ENCODE assay signal across 15 cellular contexts in genomic region chr1:18999287-18999852, GRCh38. TPM values are rescaled to one million over a fixed set of nuclear protein-coding genes. Genes with fewer than 3 reads are reported as not detected.
DNase-seq lines count a peak whose midpoint lies in the region; ATAC-seq, FAIRE-seq and TF ChIP-seq lines count a peak whose summit lies in the region.
"Had no signal": no experiment of that assay in that cellular context is flagged by ENCODE, and none has a peak within 500 bp of the region (broad histone marks: within the 10 kb centered on the region; RNA-seq: fewer than 3 reads in every experiment).

No MANE protein-coding gene starts in this region.

- no peaks in the 10 kb centered on the region for H3K27me3 ChIP-seq in right lobe of liver
- H3K27me3 ChIP-seq in HepG2 (ENCODE audit: control insufficient read depth in 1 of 2, insufficient read depth in 2 of 2, low read length in 2 of 2): no peaks in the 10 kb centered on the region
- H3K27me3 ChIP-seq in osteoblast (ENCODE audit: insufficient read depth, low read length): no peaks in the 10 kb centered on the region
- H3K27me3 ChIP-seq: adrenal gland had no signal

- DNase-seq in right lobe of liver (no peak), HepG2 (ENCODE audit: low spot score) (no peak), epidermal melanocyte (ENCODE audit: insufficient read length, low spot score) (peak; percentile 32), osteoblast (ENCODE audit: insufficient read length, low spot score, missing footprints) (peak; percentile 78), mesothelial cell of epicardium (ENCODE audit: low spot score in 2 of 2, unreplicated experiment in 2 of 2) (no peak), NCI-H1436 (lab: John Stamatoyannopoulos, UW) (no peak), DMS153 treated with DMSO at 0.1 percent for 48 hours (lab: John Stamatoyannopoulos, UW; ENCODE audit: unreplicated experiment) (no peak)
- DNase-seq: GF-D8; NCI-H1105; NCI-H446; OCI-M1; stimulated activated CD4-positive, alpha-beta T cell treated with anti-CD3 and anti-CD28 coated beads, Interleukin-4, amount 100 ng/mL, for 1 hour; T-cell had no signal

- H4K20me1 ChIP-seq in HepG2 (ENCODE audit: insufficient read depth, low read length) (no peaks in the 10 kb centered on the region), osteoblast (ENCODE audit: insufficient read depth, low read length) (no peaks in the 10 kb centered on the region)

- no peak overlapping the region for H3K4me3 Mint-ChIP-seq in activated T-helper 17 cell treated with anti-CD3 and anti-CD28 coated beads, Interleukin-2, amount 50 U/mL, for 72 hours
- no peak overlapping the region for H3K4me3 Mint-ChIP-seq in mesothelial cell of epicardium
- H3K4me3 Mint-ChIP-seq: T-cell had no signal

- H3K27ac ChIP-seq in right lobe of liver (no peak overlapping the region), HepG2 (ENCODE audit: extremely low read length, insufficient read depth, low read length) (no peak overlapping the region), osteoblast (ENCODE audit: low read depth, low read length) (no peak overlapping the region)
- H3K27ac ChIP-seq: adrenal gland had no signal

- no peak for TF ChIP-seq RAD21 in HepG2 (CRISPR knock-in tag; IDR thresholded peaks at IDR 0.05)

- H3K4me1 ChIP-seq in right lobe of liver: no peaks in the 10 kb centered on the region
- peaks cover 14% of the 10 kb centered on the region for H3K4me1 ChIP-seq in HepG2 (ENCODE audit: insufficient read depth, low read length)
- peaks cover 5% of the 10 kb centered on the region for H3K4me1 ChIP-seq in osteoblast (ENCODE audit: insufficient read depth, low read length)
- H3K4me1 ChIP-seq: adrenal gland had no signal

- no peak overlapping the region for H2AFZ ChIP-seq in HepG2 (ENCODE audit: low read length)
- H2AFZ ChIP-seq in osteoblast (ENCODE audit: low read length): no peak overlapping the region

- WGBS in right lobe of liver (ENCODE audit: insufficient coverage, low coverage, low lambda C conversion rate, missing lambda C conversion rate): 25% methylated on average over 2 of the region's 2 CpGs
- WGBS in HepG2 (ENCODE audit: low lambda C conversion rate): 60% methylated on average over 2 of the region's 2 CpGs

- intact Hi-C loops in right lobe of liver (cut with DNase I) (no loop called here), HepG2 (cut with micrococcal nuclease; ENCODE audit: unreplicated experiment) (no loop called here)

- CTCF ChIA-PET in HepG2 (lab: Yijun Ruan, JAX; ENCODE audit: low intra/inter-chr PET ratio, low total read pairs): no interaction called here

- TF ChIP-seq CTCF in right lobe of liver (IDR thresholded peaks at IDR 0.05) (no peak), HepG2 (CRISPR knock-in tag; IDR thresholded peaks at IDR 0.05) (no peak), osteoblast (IDR thresholded peaks at IDR 0.05; ENCODE audit: extremely low read depth, low read depth, low read length) (no peak), mesothelial cell of epicardium (IDR thresholded peaks at IDR 0.05; ENCODE audit: unreplicated experiment) (no peak)

- H3K36me3 ChIP-seq in right lobe of liver (no peaks in the 10 kb centered on the region), HepG2 (replicated peaks in 1 of 2; ENCODE audit: control insufficient read depth in 1 of 2, insufficient read depth in 2 of 2, low read length in 2 of 2) (no peaks in the 10 kb centered on the region), osteoblast (ENCODE audit: insufficient read depth, low read length) (no peaks in the 10 kb centered on the region)
- H3K36me3 ChIP-seq: adrenal gland had no signal

- in situ Hi-C loops in HepG2 (cut with HindIII; ENCODE audit: extremely low pct_ligation_motif_present, low pct_unique_long_range_greater_than_20kb): no loop called here

- H3K4me3 ChIP-seq in right lobe of liver (no peak overlapping the region), HepG2 (replicated peaks in 1 of 3; ENCODE audit: insufficient read depth in 1 of 3, low read depth in 2 of 3, low read length in 3 of 3) (no peak overlapping the region), osteoblast (ENCODE audit: insufficient read depth, low read length) (no peak overlapping the region)
- H3K4me3 ChIP-seq: adrenal gland had no signal

- no peak overlapping the region for H3K27ac Mint-ChIP-seq in activated T-helper 17 cell treated with anti-CD3 and anti-CD28 coated beads, Interleukin-2, amount 50 U/mL, for 72 hours
- H3K27ac Mint-ChIP-seq in mesothelial cell of epicardium: no peak overlapping the region
- H3K27ac Mint-ChIP-seq: T-cell had no signal

- TF ChIP-seq POLR2A in right lobe of liver (IDR thresholded peaks at IDR 0.05): no peak
- TF ChIP-seq POLR2A in HepG2 (IDR thresholded peaks at IDR 0.05; ENCODE audit: insufficient read depth in 1 of 2, low read depth in 2 of 2, low read length in 2 of 2): no peak

- BruUV-seq in HepG2 (replicated peaks; lab: Mats Ljungman, UMichigan): no TSS peak

- no peaks in the 10 kb centered on the region for H3K36me3 Mint-ChIP-seq in activated T-helper 17 cell treated with anti-CD3 and anti-CD28 coated beads, Interleukin-2, amount 50 U/mL, for 72 hours (ENCODE audit: low read depth)
- peaks cover 2% of the 10 kb centered on the region for H3K36me3 Mint-ChIP-seq in mesothelial cell of epicardium
- H3K36me3 Mint-ChIP-seq: T-cell had no signal

- H3K9ac ChIP-seq in HepG2 (ENCODE audit: insufficient read depth, low read depth, low read length): no peak overlapping the region

- TF ChIP-seq EP300 in HepG2 (IDR thresholded peaks at IDR 0.05; ENCODE audit: low read depth in 2 of 2, low read length in 2 of 2): no peak
- TF ChIP-seq EP300 in HepG2 (CRISPR knock-in tag; IDR thresholded peaks at IDR 0.05; ENCODE audit: borderline replicate concordance): no peak

- FAIRE-seq in HepG2 (lab: Jason Lieb, UNC): no peak

- H3K27me3 Mint-ChIP-seq in activated T-helper 17 cell treated with anti-CD3 and anti-CD28 coated beads, Interleukin-2, amount 50 U/mL, for 72 hours: no peaks in the 10 kb centered on the region
- H3K27me3 Mint-ChIP-seq in mesothelial cell of epicardium (ENCODE audit: low read depth): no peaks in the 10 kb centered on the region

- H3K79me2 ChIP-seq in HepG2 (ENCODE audit: insufficient read depth, low read length): no peaks in the 10 kb centered on the region
- H3K79me2 ChIP-seq in osteoblast (ENCODE audit: insufficient read depth, low read length): no peaks in the 10 kb centered on the region

- H3K9me3 ChIP-seq in right lobe of liver: no peaks in the 10 kb centered on the region
- H3K9me3 ChIP-seq in HepG2 (ENCODE audit: low read length): peaks cover 17% of the 10 kb centered on the region
- H3K9me3 ChIP-seq in osteoblast (ENCODE audit: low read depth, low read length): no peaks in the 10 kb centered on the region
- H3K9me3 ChIP-seq: adrenal gland had no signal

- peaks cover 11% of the 10 kb centered on the region for H3K9me3 Mint-ChIP-seq in activated T-helper 17 cell treated with anti-CD3 and anti-CD28 coated beads, Interleukin-2, amount 50 U/mL, for 72 hours
- peaks cover 39% of the 10 kb centered on the region for H3K9me3 Mint-ChIP-seq in mesothelial cell of epicardium

- H3K4me2 ChIP-seq in HepG2 (ENCODE audit: low read depth, low read length): no peak overlapping the region
- H3K4me2 ChIP-seq in osteoblast (ENCODE audit: insufficient read depth, low read length): no peak overlapping the region

- POLR2A ChIA-PET in HepG2 (lab: Yijun Ruan, JAX): interaction anchor here (1.0 to 1.5 kb wide), 2 partner anchors 10 to 50 kb away, joined by 3 to 5 read pairs; no protein-coding TSS in a partner anchor

- H3K4me1 Mint-ChIP-seq in activated T-helper 17 cell treated with anti-CD3 and anti-CD28 coated beads, Interleukin-2, amount 50 U/mL, for 72 hours: peaks cover 12% of the 10 kb centered on the region
- H3K4me1 Mint-ChIP-seq in mesothelial cell of epicardium: no peaks in the 10 kb centered on the region

- ATAC-seq in right lobe of liver (peak; percentile 18 to 61 (median 24)), HepG2 (no peak)
- ATAC-seq in activated T-helper 17 cell treated with anti-CD3 and anti-CD28 coated beads, Interleukin-2, amount 50 U/mL, for 72 hours (replicated peaks): no peak
- ATAC-seq: T-cell had no signal

TF ChIP-seq in HepG2, 621 proteins besides CTCF, POLR2A, EP300 and RAD21 (continues in another document):
- TF ChIP-seq FOXM1 (CRISPR knock-in tag; IDR thresholded peaks at IDR 0.05) (no peak), THAP7 (CRISPR knock-in tag; IDR thresholded peaks at IDR 0.05) (no peak)

RNA-seq across cellular contexts. Expression of gene IFFO2, which starts 42.9 kb away (rescaled TPM):
- total RNA-seq in right lobe of liver: 10 to 100 TPM in 2 of 6 experiments, 1 to 10 TPM in 4; 2.9 to 12.7 (median 7.2) TPM
- 16.3 and 16.7 TPM in 2 replicates for total RNA-seq in HepG2 (2016; rRNA removed; fragmentation: Illumina TruSeq; extraction: Trizol)
- total RNA-seq in HepG2 (2016; cell fraction: cytosol; rRNA removed; fragmentation: Illumina TruSeq; extraction: Trizol; ENCODE audit: low read depth): 1.4 and 1.9 TPM in 2 replicates
- total RNA-seq in HepG2 (2016; cell fraction: insoluble cytoplasmic fraction; rRNA removed; fragmentation: Illumina TruSeq; extraction: Trizol): 12.2 and 17.7 TPM in 2 replicates
- total RNA-seq in HepG2 (2016; cell fraction: membrane; rRNA removed; fragmentation: Illumina TruSeq; extraction: Trizol): 3.8 and 4.9 TPM in 2 replicates
- 10.0 and 11.1 TPM in 2 replicates for total RNA-seq in HepG2 (2016; cell fraction: nucleus; rRNA removed; fragmentation: Illumina TruSeq; extraction: Trizol)
- polyA plus RNA-seq in HepG2 (2011; rRNA removed): 6.9 and 7.3 TPM in 2 replicates
- polyA plus RNA-seq in HepG2 (2011; cell fraction: cytosol; rRNA removed): 8.4 and 12.3 TPM in 2 replicates
- 21.1 and 21.8 TPM in 2 replicates for polyA plus RNA-seq in HepG2 (2011; cell fraction: nucleus; rRNA removed)
- 5.7 and 8.6 TPM in 2 replicates for polyA plus RNA-seq in HepG2 (2012)
- 0.47 and 1.00 TPM in 2 replicates for polyA plus RNA-seq in HepG2 (2016; cell fraction: cytosol; fragmentation: Illumina TruSeq; extraction: Trizol; ENCODE audit: low read depth)
- 9.4 and 11.8 TPM in 2 replicates for polyA plus RNA-seq in HepG2 (2016; cell fraction: insoluble cytoplasmic fraction; fragmentation: Illumina TruSeq; extraction: Trizol; ENCODE audit: low read depth)
- polyA plus RNA-seq in HepG2 (2016; cell fraction: membrane; fragmentation: Illumina TruSeq; extraction: Trizol; ENCODE audit: low read depth): 1.5 and 1.6 TPM in 2 replicates
- polyA plus RNA-seq in HepG2 (2016; cell fraction: nucleus; fragmentation: Illumina TruSeq; extraction: Trizol; ENCODE audit: insufficient read depth, low read depth): 13.9 and 14.1 TPM in 2 replicates
- polyA minus RNA-seq in HepG2 (2011; rRNA and poly(A)+ RNA removed; ENCODE audit: low replicate concordance): 2.4 and 21.3 TPM in 2 replicates
- 10.2 and 10.5 TPM in 2 replicates for polyA minus RNA-seq in HepG2 (2011; cell fraction: cytosol; rRNA and poly(A)+ RNA removed)
- polyA minus RNA-seq in HepG2 (2011; cell fraction: nucleus; rRNA and poly(A)+ RNA removed): 4.0 and 6.3 TPM in 2 replicates
- 6.8 and 10.9 TPM in 2 replicates for total RNA-seq in osteoblast
- total RNA-seq in activated T-helper 17 cell treated with anti-CD3 and anti-CD28 coated beads, Interleukin-2, amount 50 U/mL, for 72 hours: 10 to 100 TPM; 17.0 to 38.2 TPM
- 7.8 to 10.4 TPM (median 9.1 TPM) in 3 replicates for total RNA-seq in mesothelial cell of epicardium

Comparison
In these comparisons a context has a peak if more than half of its experiments do, and no peak if none do; other contexts are left out.
1. ATAC-seq: peak in right lobe of liver (4 of 4); none in HepG2 (single experiment) and activated T-helper 17 cell treated with anti-CD3 and anti-CD28 coated beads, Interleukin-2, amount 50 U/mL, for 72 hours (single experiment).
2. DNase-seq: peak in epidermal melanocyte (single experiment) and osteoblast (single experiment); none in right lobe of liver (0 of 3), HepG2 (single experiment), mesothelial cell of epicardium (0 of 2), NCI-H1436 (single experiment) and DMS153 treated with DMSO at 0.1 percent for 48 hours (single experiment).